24 cellular contexts compared by ENCODE assay signal in the genomic region with DNA sequence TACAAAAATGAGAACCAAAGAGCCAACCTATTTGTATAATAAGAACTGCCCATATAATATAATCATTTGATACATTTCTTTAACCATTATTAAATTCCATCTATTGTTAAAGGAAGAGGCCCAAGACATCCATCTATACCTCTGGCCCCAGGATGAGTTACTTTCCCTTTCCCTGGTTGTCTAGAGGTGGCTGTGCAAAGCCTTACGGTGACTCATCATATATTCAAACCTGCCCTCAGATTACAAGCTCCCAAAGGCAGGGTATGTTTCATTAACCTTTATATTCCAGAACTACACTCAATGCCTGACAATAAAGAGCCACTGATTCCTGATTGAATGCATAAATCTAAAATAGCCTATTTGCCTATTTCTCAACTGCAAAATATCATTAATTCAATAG.
DNase-seq lines count a peak whose midpoint lies in the region; FAIRE-seq and TF ChIP-seq lines count a peak whose summit lies in the region.
"Had no signal": no experiment of that assay in that cellular context is flagged by ENCODE, and none has a peak within 500 bp of the region (broad histone marks: within the 10 kb centered on the region; RNA-seq: fewer than 3 reads in every experiment).

No MANE protein-coding gene starts in this region.

- H3K9me3 ChIP-seq in keratinocyte (ENCODE audit: control insufficient read depth, low read depth, low read length): no peaks in the 10 kb centered on the region
- H3K9me3 ChIP-seq: upper lobe of right lung had no signal

- H3K4me2 ChIP-seq in keratinocyte (ENCODE audit: control insufficient read depth, extremely low read depth, insufficient read depth, low read depth, low read length): no peak overlapping the region
- H3K4me2 ChIP-seq: BLaER1 treated with 17β-estradiol and CSF1 and Interleukin-3, amounts not matched to agents 10 nM and 100 nM; GM23338 had no signal

- no peaks in the 10 kb centered on the region for H3K27me3 ChIP-seq in keratinocyte (ENCODE audit: control insufficient read depth, extremely low read depth, insufficient read depth, low read length)
- H3K27me3 ChIP-seq: BLaER1 treated with 17β-estradiol and CSF1 and Interleukin-3, amounts not matched to agents 10 nM and 100 nM; dorsolateral prefrontal cortex; upper lobe of right lung had no signal

- TF ChIP-seq CTCF in astrocyte of the spinal cord (IDR thresholded peaks at IDR 0.05; ENCODE audit: low read depth, low read length) (no peak), keratinocyte (optimal IDR thresholded peaks at IDR 0.05 in 1 of 3, IDR thresholded peaks at IDR 0.05 in 1 of 3, conservative IDR thresholded peaks at IDR 0.05 in 1 of 3; ENCODE audit: extremely low read depth in 1 of 3, insufficient read depth in 2 of 3, low read length in 3 of 3) (no peak)

- no peak overlapping the region for H2AFZ ChIP-seq in keratinocyte (ENCODE audit: control insufficient read depth, low read length)
- H2AFZ ChIP-seq: GM23338 had no signal

- peak; percentile 14 for DNase-seq in EL
- DNase-seq in M059J (ENCODE audit: low read depth): peak; percentile 66
- DNase-seq in astrocyte of the spinal cord (ENCODE audit: low read depth, low spot score): peak; percentile 30
- no peak for DNase-seq in keratinocyte (ENCODE audit: low read depth, low spot score)
- DNase-seq in NCI-H2196 treated with DMSO at 0.1 percent for 48 hours (lab: John Stamatoyannopoulos, UW; ENCODE audit: unreplicated experiment): no peak
- DNase-seq in iPS-NIHi7 (ENCODE audit: extremely low spot score): no peak
- DNase-seq in globus pallidus (ENCODE audit: low spot score): no peak
- DNase-seq in COLO668 (lab: John Stamatoyannopoulos, UW; ENCODE audit: unreplicated experiment): no peak
- DNase-seq: activated CD4-positive, alpha-beta memory T cell treated with anti-CD3 and anti-CD28 coated beads, Interleukin-2, amount 10 ng/mL, durations not matched to agents 7 days and 5 days; activated CD4-positive, alpha-beta T cell treated with anti-CD3 and anti-CD28 coated beads for 1 hour; aorta; Calu3; dorsolateral prefrontal cortex; left colon; mesenchymal stem cell; MM.1S; NCI-H2029; posterior cingulate gyrus; stimulated activated CD4-positive, alpha-beta T cell treated with anti-CD3 and anti-CD28 coated beads, Interleukin-4, amount 100 ng/mL, for 24 hours; substantia nigra; T-helper 2 cell; upper lobe of right lung had no signal

- in situ Hi-C loops in astrocyte of the spinal cord (cut with HindIII; ENCODE audit: low sequenced_read_pairs): no loop called here

- no peak overlapping the region for H3K9ac ChIP-seq in keratinocyte (ENCODE audit: control insufficient read depth, extremely low read depth, insufficient read depth, low read length)
- H3K9ac ChIP-seq: BLaER1 treated with 17β-estradiol and CSF1 and Interleukin-3, amounts not matched to agents 10 nM and 100 nM had no signal

- no peaks in the 10 kb centered on the region for H4K20me1 ChIP-seq in keratinocyte (ENCODE audit: control insufficient read depth, extremely low read depth, insufficient read depth, low read length)
- H4K20me1 ChIP-seq: BLaER1 treated with 17β-estradiol and CSF1 and Interleukin-3, amounts not matched to agents 10 nM and 100 nM had no signal

- H3K27ac ChIP-seq in keratinocyte (ENCODE audit: control insufficient read depth, insufficient read depth, low read length): no peak overlapping the region
- H3K27ac ChIP-seq: BLaER1 treated with 17β-estradiol and CSF1 and Interleukin-3, amounts not matched to agents 10 nM and 100 nM; dorsolateral prefrontal cortex; upper lobe of right lung had no signal

- peaks cover 17% of the 10 kb centered on the region for H3K4me1 ChIP-seq in keratinocyte (ENCODE audit: control insufficient read depth, extremely low read depth, insufficient read depth, low read length)
- H3K4me1 ChIP-seq: upper lobe of right lung had no signal

- FAIRE-seq in keratinocyte (lab: Jason Lieb, UNC): peak; percentile 77

- H3K9me1 ChIP-seq in keratinocyte (ENCODE audit: control insufficient read depth, extremely low read depth, insufficient read depth, low read length): no peaks in the 10 kb centered on the region

- dilution Hi-C loops in keratinocyte (cut with MboI; ENCODE audit: extremely low pct_ligation_motif_present, low sequenced_read_pairs): no loop called here

- no peaks in the 10 kb centered on the region for H3K36me3 ChIP-seq in keratinocyte (ENCODE audit: control insufficient read depth in 2 of 2, extremely low read depth in 1 of 2, insufficient read depth in 2 of 2, low read length in 2 of 2)
- H3K36me3 ChIP-seq: upper lobe of right lung had no signal

- no peak overlapping the region for H3K4me3 ChIP-seq in astrocyte of the spinal cord (ENCODE audit: low read depth, low read length)
- H3K4me3 ChIP-seq in keratinocyte (ENCODE audit: control insufficient read depth in 2 of 3, extremely low read depth in 1 of 3, insufficient read depth in 2 of 3, low read depth in 1 of 3, low read length in 3 of 3): no peak overlapping the region
- H3K4me3 ChIP-seq: BLaER1 treated with 17β-estradiol and CSF1 and Interleukin-3, amounts not matched to agents 10 nM and 100 nM; dorsolateral prefrontal cortex; GM23338; upper lobe of right lung had no signal

- no peaks in the 10 kb centered on the region for H3K79me2 ChIP-seq in keratinocyte (ENCODE audit: control insufficient read depth, insufficient read depth, low read length)

Comparison
In these comparisons a context has a peak if more than half of its experiments do, and no peak if none do; other contexts are left out.
1. DNase-seq: peak in EL (single experiment), M059J (single experiment) and astrocyte of the spinal cord (single experiment); none in keratinocyte (single experiment), NCI-H2196 treated with DMSO at 0.1 percent for 48 hours (single experiment), iPS-NIHi7 (single experiment), globus pallidus (single experiment) and COLO668 (single experiment).